8 cellular contexts compared by ENCODE assay signal in the genomic region with DNA sequence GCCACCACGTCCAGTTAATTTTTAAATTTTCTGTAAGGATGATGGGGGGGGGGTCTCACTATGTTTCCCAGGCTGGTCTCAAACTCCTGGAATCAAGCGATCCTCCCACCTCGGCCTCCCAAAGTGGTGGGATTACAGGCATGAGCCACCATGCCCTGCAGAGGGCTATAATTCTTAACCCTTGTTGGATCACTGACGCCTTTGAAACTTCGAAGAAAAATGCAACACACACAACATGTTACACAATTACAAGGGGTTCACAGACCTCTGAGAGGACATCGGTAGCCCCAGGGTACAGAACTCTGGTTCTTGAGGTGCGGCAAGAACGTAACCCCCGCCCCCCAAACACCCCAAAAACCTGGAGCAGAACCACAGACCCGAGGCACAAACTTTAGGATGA. TPM values are rescaled to one million over a fixed set of nuclear protein-coding genes. Genes with fewer than 3 reads are reported as not detected.
A peak's percentile ranks its signal among the peaks of the same experiment; 100 is the strongest.
DNase-seq lines count a peak whose midpoint lies in the region; ATAC-seq and TF ChIP-seq lines count a peak whose summit lies in the region.

No MANE protein-coding gene starts in this region.

- no peaks in the 10 kb centered on the region for H3K36me3 ChIP-seq in CD4-positive, CD25-positive, alpha-beta regulatory T cell (ENCODE audit: control insufficient read depth, insufficient read depth, low read length)
- H3K36me3 ChIP-seq in OCI-LY7 (ENCODE audit: insufficient read depth, low read length) (no peaks in the 10 kb centered on the region), endodermal cell (ENCODE audit: control insufficient read depth, insufficient read depth, low read length) (no peaks in the 10 kb centered on the region), neural progenitor cell (no peaks in the 10 kb centered on the region)

- H3K79me2 ChIP-seq in OCI-LY7 (ENCODE audit: insufficient read depth, low read depth, low read length) (no peaks in the 10 kb centered on the region), neural progenitor cell (ENCODE audit: low read depth) (no peaks in the 10 kb centered on the region)

- H3K9me3 Mint-ChIP-seq in CD4-positive, CD25-positive, alpha-beta regulatory T cell = no peaks in the 10 kb centered on the region
- H3K9me3 Mint-ChIP-seq in endodermal cell (no peaks in the 10 kb centered on the region), neural progenitor cell (no peaks in the 10 kb centered on the region)

- peak overlapping the region; percentile 63 to 76 (median 70) for H3K4me3 Mint-ChIP-seq in CD4-positive, CD25-positive, alpha-beta regulatory T cell
- H3K4me3 Mint-ChIP-seq in endodermal cell (peak overlapping the region; percentile 55), neural progenitor cell (peak overlapping the region; percentile 82)

- H3K9ac ChIP-seq in endodermal cell (ENCODE audit: extremely low read depth, low read length, poor library complexity, severe bottlenecking) (no peak overlapping the region), neural progenitor cell (no peak overlapping the region)

- H3K4me1 ChIP-seq in CD4-positive, CD25-positive, alpha-beta regulatory T cell (ENCODE audit: control insufficient read depth, insufficient read depth, low read length, poor library complexity, severe bottlenecking) = peaks cover 8% of the 10 kb centered on the region
- H3K4me1 ChIP-seq in OCI-LY7 (ENCODE audit: insufficient read depth, low read length, poor library complexity, severe bottlenecking) (peaks cover 49% of the 10 kb centered on the region), endodermal cell (ENCODE audit: control insufficient read depth, insufficient read depth, low read length) (no peaks in the 10 kb centered on the region), neural progenitor cell (no peaks in the 10 kb centered on the region)

- no peak overlapping the region for H3K27ac ChIP-seq in CD4-positive, CD25-positive, alpha-beta regulatory T cell (ENCODE audit: insufficient read depth, low read length, poor library complexity, severe bottlenecking)
- H3K27ac ChIP-seq in OCI-LY7 (ENCODE audit: low read depth, low read length, poor library complexity, severe bottlenecking) = peak overlapping the region; percentile 54
- no peak overlapping the region for H3K27ac ChIP-seq in endodermal cell (ENCODE audit: low read depth, low read length)
- H3K27ac ChIP-seq in neural progenitor cell = no peak overlapping the region

- ATAC-seq in CD4-positive, CD25-positive, alpha-beta regulatory T cell (ENCODE audit: low read depth in 2 of 2) = no peak
- no peak for ATAC-seq in HG03039 (IDR thresholded peaks at IDR 0.05; ENCODE audit: unreplicated experiment)
- no peak for ATAC-seq in HG02970 (IDR thresholded peaks at IDR 0.05; ENCODE audit: low FRiP score, unreplicated experiment)

- in situ Hi-C loops in KBM-7 (cut with MboI; ENCODE audit: low pct_unique_long_range_greater_than_20kb, low sequenced_read_pairs) = loop anchor here (25.0 kb wide), 1 partner anchor 190 kb away; no protein-coding TSS in a partner anchor

- CTCF ChIA-PET in OCI-LY7 (lab: Charles Lee; ENCODE audit: unreplicated experiment) = interaction anchor here (1.3 kb wide), 1 partner anchor 78 kb away, joined by 3 read pairs; no protein-coding TSS in a partner anchor

- no peaks in the 10 kb centered on the region for H3K9me3 ChIP-seq in CD4-positive, CD25-positive, alpha-beta regulatory T cell (ENCODE audit: control insufficient read depth in 2 of 2, low read length in 2 of 2)
- H3K9me3 ChIP-seq in OCI-LY7 (ENCODE audit: low read length) (no peaks in the 10 kb centered on the region), endodermal cell (ENCODE audit: control insufficient read depth, low read length) (no peaks in the 10 kb centered on the region), neural progenitor cell (ENCODE audit: low read depth) (no peaks in the 10 kb centered on the region)

- H3K4me2 ChIP-seq in OCI-LY7 (ENCODE audit: low read length) (peak overlapping the region; percentile 76), neural progenitor cell (peak overlapping the region; percentile 86)

- WGBS in endodermal cell (ENCODE audit: insufficient coverage in 1 of 2, insufficient read length in 1 of 2), 2 experiments = 71 to 74% methylated on average over 6 to 10 of the region's 10 CpGs

- intact Hi-C loops in OCI-LY7 (cut with micrococcal nuclease; ENCODE audit: unreplicated experiment) = no loop called here

- no TSS peak for BruUV-seq in OCI-LY7 (replicated peaks; lab: Mats Ljungman, UMichigan)

- H4K20me1 ChIP-seq in OCI-LY7 (ENCODE audit: insufficient read depth, low read length) (no peaks in the 10 kb centered on the region), neural progenitor cell (ENCODE audit: low read depth) (peaks cover 14% of the 10 kb centered on the region)

- H3K9me2 ChIP-seq in OCI-LY7 (ENCODE audit: insufficient read depth, low read length) = no peaks in the 10 kb centered on the region

- peak overlapping the region; percentile 26 for H3K4me3 ChIP-seq in CD4-positive, CD25-positive, alpha-beta regulatory T cell (ENCODE audit: low read depth, low read length)
- H3K4me3 ChIP-seq in OCI-LY7 (ENCODE audit: low read depth, low read length, poor library complexity, severe bottlenecking) (peak overlapping the region; percentile 62), endodermal cell (ENCODE audit: low read length) (peak overlapping the region; percentile 67), neural progenitor cell (peak overlapping the region; percentile 56)

- H3K4me1 Mint-ChIP-seq in CD4-positive, CD25-positive, alpha-beta regulatory T cell = peaks cover 6 to 15% (median 8%) of the 10 kb centered on the region in 4 donors
- H3K4me1 Mint-ChIP-seq in endodermal cell = peaks cover 4% of the 10 kb centered on the region
- peaks cover 6% of the 10 kb centered on the region for H3K4me1 Mint-ChIP-seq in neural progenitor cell

- DNase-seq in CD4-positive, CD25-positive, alpha-beta regulatory T cell = no peak
- DNase-seq in OCI-LY7 (ENCODE audit: low spot score) = no peak
- no peak for DNase-seq in endodermal cell
- DNase-seq in neural progenitor cell (ENCODE audit: low spot score) = no peak
- DNase-seq in KBM-7 = no peak
- DNase-seq in NCI-H446 (lab: John Stamatoyannopoulos, UW) = no peak

- H3K27ac Mint-ChIP-seq in CD4-positive, CD25-positive, alpha-beta regulatory T cell = peak overlapping the region in 2 of 3 donors; percentile 60 to 78
- no peak overlapping the region for H3K27ac Mint-ChIP-seq in endodermal cell
- peak overlapping the region; percentile 46 for H3K27ac Mint-ChIP-seq in neural progenitor cell

- H3K27me3 ChIP-seq in CD4-positive, CD25-positive, alpha-beta regulatory T cell (ENCODE audit: control insufficient read depth, insufficient read depth, low read length) = peaks cover 8% of the 10 kb centered on the region
- peaks cover 20% of the 10 kb centered on the region for H3K27me3 ChIP-seq in endodermal cell (ENCODE audit: control insufficient read depth, insufficient read depth, low read length, poor library complexity, severe bottlenecking)
- H3K27me3 ChIP-seq in neural progenitor cell = peaks cover 58% of the 10 kb centered on the region

- TF ChIP-seq CTCF in OCI-LY7 (conservative IDR thresholded peaks at IDR 0.05; ENCODE audit: low read length) (no peak), endodermal cell (conservative IDR thresholded peaks at IDR 0.05) (no peak), neural progenitor cell (IDR thresholded peaks at IDR 0.05) (no peak)

- H2AFZ ChIP-seq in OCI-LY7 (ENCODE audit: low read length) (peak overlapping the region; percentile 88), neural progenitor cell (replicated peaks) (peak overlapping the region; percentile 64)

- H3F3A ChIP-seq in neural progenitor cell (ENCODE audit: low read depth) = peaks cover 5% of the 10 kb centered on the region

- peaks cover 20% of the 10 kb centered on the region for H3K27me3 Mint-ChIP-seq in CD4-positive, CD25-positive, alpha-beta regulatory T cell
- peaks cover 62% of the 10 kb centered on the region for H3K27me3 Mint-ChIP-seq in endodermal cell (ENCODE audit: insufficient read depth)
- peaks cover 13% of the 10 kb centered on the region for H3K27me3 Mint-ChIP-seq in neural progenitor cell (ENCODE audit: insufficient read depth, low read depth)

- POLR2A ChIA-PET in OCI-LY7 (lab: Charles Lee) = interaction anchor here (0.6 to 0.9 kb wide), 2 partner anchors 75 to 108 kb away, joined by 3 read pairs; no protein-coding TSS in a partner anchor

- no peaks in the 10 kb centered on the region for H3K36me3 Mint-ChIP-seq in CD4-positive, CD25-positive, alpha-beta regulatory T cell
- no peaks in the 10 kb centered on the region for H3K36me3 Mint-ChIP-seq in endodermal cell (ENCODE audit: low read depth)
- no peaks in the 10 kb centered on the region for H3K36me3 Mint-ChIP-seq in neural progenitor cell

RNA-seq across cellular contexts. Expression of gene LUZP1, which starts 8.4 kb away (rescaled TPM):
- 26.7 TPM for total RNA-seq in CD4-positive, CD25-positive, alpha-beta regulatory T cell
- polyA plus RNA-seq in CD4-positive, CD25-positive, alpha-beta regulatory T cell = 10 to 100 TPM; 14.9 to 22.4 (median 17.0) TPM
- total RNA-seq in OCI-LY7 (2014; rRNA removed; shearing (Covaris generic)) = 7.6 and 8.5 TPM in 2 replicates
- total RNA-seq in OCI-LY7 (2022) (10.3 and 13.6 TPM in 2 replicates), endodermal cell (10 to 100 TPM; 43.5 to 49.4 TPM), neural progenitor cell (ENCODE audit: low replicate concordance) (38.0 and 39.1 TPM in 2 replicates)
- 19.1 TPM for polyA plus RNA-seq in endodermal cell (2013, experiment 1 of 2)
- polyA plus RNA-seq in endodermal cell (2013, experiment 2 of 2) = 23.1 TPM

RNA-seq across cellular contexts. Expression of gene HTR1D, which starts 40.3 kb away (rescaled TPM):
- not detected for total RNA-seq in CD4-positive, CD25-positive, alpha-beta regulatory T cell
- not detected for polyA plus RNA-seq in CD4-positive, CD25-positive, alpha-beta regulatory T cell
- total RNA-seq in OCI-LY7 (2014; rRNA removed; shearing (Covaris generic)) = not detected in 2 replicates
- total RNA-seq in OCI-LY7 (2022) = not detected in 2 replicates
- total RNA-seq in endodermal cell = 1 to 10 TPM; 2.9 to 4.1 TPM
- polyA plus RNA-seq in endodermal cell (2013, experiment 1 of 2) = 1.1 TPM
- polyA plus RNA-seq in endodermal cell (2013, experiment 2 of 2) = 1.1 TPM
- total RNA-seq in neural progenitor cell (ENCODE audit: low replicate concordance) = 1.1 and 2.0 TPM in 2 replicates
